ENCODE assay signal across 8 cellular contexts in genomic region chr2:120736202-120736954, GRCh38. TPM values are rescaled to one million over a fixed set of nuclear protein-coding genes. Genes with fewer than 3 reads are reported as not detected.
DNase-seq lines count a peak whose midpoint lies in the region; ATAC-seq and TF ChIP-seq lines count a peak whose summit lies in the region.

No MANE protein-coding gene starts in this region.

- H3K4me1 ChIP-seq in lower lobe of right lung (peaks cover 22% of the 10 kb centered on the region), urinary bladder (ENCODE audit: insufficient read depth) (no peaks in the 10 kb centered on the region)

- WGBS in urinary bladder, result under 1% methylated on average over 60 of the region's 60 CpGs

- ATAC-seq in lower lobe of right lung, result peak; percentile 11 to 19

- peak overlapping the region; percentile 79 for H3K27ac ChIP-seq in brain microvascular endothelial cell
- H3K27ac ChIP-seq in lower lobe of right lung, result peak overlapping the region; percentile 64
- peak overlapping the region; percentile 14 for H3K27ac ChIP-seq in urinary bladder (ENCODE audit: low read depth)

- DNase-seq in activated CD8-positive, alpha-beta memory T cell treated with anti-CD3 and anti-CD28 coated beads for 24 hours, result peak; percentile 47
- no peak for DNase-seq in activated CD8-positive, alpha-beta memory T cell treated with anti-CD3 and anti-CD28 coated beads, Interleukin-2, amount 50 U/mL, for 4 hours
- DNase-seq in brain microvascular endothelial cell (no peak), lower lobe of right lung (no peak), A172 (ENCODE audit: low spot score) (no peak), SW 1271 (lab: John Stamatoyannopoulos, UW) (no peak), NK-92 (lab: John Stamatoyannopoulos, UW; ENCODE audit: unreplicated experiment) (no peak)

- intact Hi-C loops in lower lobe of right lung (cut with DNase I), result no loop called here

- H3K27me3 ChIP-seq in brain microvascular endothelial cell (replicated peaks), result no peaks in the 10 kb centered on the region
- peaks cover 86% of the 10 kb centered on the region for H3K27me3 ChIP-seq in lower lobe of right lung (ENCODE audit: low read depth)

- no peaks in the 10 kb centered on the region for H3K9me3 ChIP-seq in lower lobe of right lung

- H3K36me3 ChIP-seq in brain microvascular endothelial cell (replicated peaks) (no peaks in the 10 kb centered on the region), lower lobe of right lung (no peaks in the 10 kb centered on the region), urinary bladder (ENCODE audit: insufficient read depth) (no peaks in the 10 kb centered on the region)

- TF ChIP-seq CTCF in brain microvascular endothelial cell (IDR thresholded peaks at IDR 0.05; ENCODE audit: low read depth, low read length, missing control alignments) (no peak), lower lobe of right lung (IDR thresholded peaks at IDR 0.05) (no peak)

- in situ Hi-C loops in brain microvascular endothelial cell (cut with HindIII; ENCODE audit: low pct_ligation_motif_present, low sequenced_read_pairs), result loop anchor here (10.0 kb wide), 1 partner anchor 48 kb away; no protein-coding TSS in a partner anchor

- peak overlapping the region; percentile 82 for H3K4me3 ChIP-seq in brain microvascular endothelial cell (ENCODE audit: low read depth, low read length)
- peak overlapping the region; percentile 55 for H3K4me3 ChIP-seq in lower lobe of right lung
- H3K4me3 ChIP-seq in urinary bladder (ENCODE audit: low read depth, low read length), result peak overlapping the region; percentile 61

RNA-seq across cellular contexts. Expression of gene GLI2, which starts 0.7 kb away (rescaled TPM):
- total RNA-seq in lower lobe of right lung (3.3 TPM), urinary bladder (11.3 TPM)
- 5.9 TPM for polyA plus RNA-seq in urinary bladder
- total RNA-seq in A172 (2014; rRNA removed; shearing (Covaris generic)), result 4.6 and 4.7 TPM in 2 replicates

Comparison
In these comparisons a context has a peak if more than half of its experiments do, and no peak if none do; other contexts are left out.
1. H3K27ac ChIP-seq: peak in every context shown above with its lines; median percentile 79 in brain microvascular endothelial cell; 64 in lower lobe of right lung; 14 in urinary bladder.